8 cellular contexts compared by ENCODE assay signal in the genomic region with DNA sequence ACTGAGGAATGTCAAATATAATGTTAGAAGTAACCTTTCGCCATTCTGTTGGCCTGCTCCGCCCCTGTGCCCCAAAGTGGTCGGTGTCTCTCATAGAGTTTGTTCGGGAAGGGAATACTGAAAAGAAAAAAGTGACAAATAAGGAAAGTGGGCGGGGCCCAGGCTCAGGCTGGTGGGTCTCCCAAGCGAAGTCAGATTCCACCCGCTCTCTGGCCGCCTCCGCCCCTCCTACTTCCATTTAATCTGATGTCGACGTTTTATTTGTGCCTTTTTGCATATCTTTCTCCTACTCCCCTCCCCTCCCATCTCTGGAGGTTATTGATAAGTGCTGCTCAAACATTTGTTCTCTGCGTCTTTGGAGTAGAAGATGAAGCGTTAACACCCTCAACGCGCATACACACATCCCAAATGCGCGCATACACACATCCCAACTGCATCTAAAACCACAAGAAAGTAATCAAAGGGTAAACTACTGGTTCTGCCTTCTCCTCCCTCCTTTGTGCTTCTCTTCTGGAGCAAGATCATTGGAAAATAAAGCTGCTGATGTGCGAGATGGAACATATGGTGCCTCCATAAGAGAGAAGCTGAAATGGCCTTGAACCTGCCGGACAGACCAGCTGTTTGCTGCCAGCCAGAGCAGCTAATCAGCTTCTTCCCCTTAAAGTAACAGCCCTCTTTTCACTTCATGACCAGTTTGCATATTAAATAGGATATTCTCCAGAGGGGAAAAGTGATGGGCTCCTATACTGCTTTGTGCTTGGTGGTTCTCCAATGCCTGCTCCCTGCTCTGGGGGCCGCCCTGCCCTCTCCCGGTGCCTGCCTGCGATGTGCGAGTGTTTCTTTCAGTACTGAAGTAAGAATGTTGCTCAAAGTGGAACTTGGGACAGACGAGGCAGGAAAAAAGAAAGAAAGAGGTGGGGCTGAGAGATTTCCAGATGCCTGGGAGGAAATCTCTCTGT. TPM values are rescaled to one million over a fixed set of nuclear protein-coding genes. Genes with fewer than 3 reads are reported as not detected.
A peak's percentile ranks its signal among the peaks of the same experiment; 100 is the strongest.
DNase-seq lines count a peak whose midpoint lies in the region; ATAC-seq and TF ChIP-seq lines count a peak whose summit lies in the region.

No MANE protein-coding gene starts in this region.

- DNase-seq in H9 (peak; percentile 46), Peyer's patch (peak in 1 of 3 donors; percentile 68), medulla oblongata (ENCODE audit: extremely low spot score) (peak; percentile 50), testis (peak; percentile 85), D341Med (ENCODE audit: low spot score) (no peak), NOMO-1 (lab: John Stamatoyannopoulos, UW; ENCODE audit: unreplicated experiment in 2 of 2) (no peak)

- peaks cover 63% of the 10 kb centered on the region for H3K27me3 Mint-ChIP-seq in H9 (ENCODE audit: low read depth)

- H3K36me3 Mint-ChIP-seq in H9 (ENCODE audit: insufficient read depth in 1 of 3, low read depth in 3 of 3): peaks cover 0 to 7% (median 4%) of the 10 kb centered on the region in 3 experiments; a peak in 4 of 7 replicates

- H2BK15ac ChIP-seq in H9 (ENCODE audit: low read depth, low read length): no peak overlapping the region

- H3K56ac ChIP-seq in H9 (ENCODE audit: insufficient read length, low read depth, low read length): no peak overlapping the region

- H3K27ac ChIP-seq in H9 (ENCODE audit: insufficient read length, low read depth, low read length) (no peak overlapping the region), Peyer's patch (peak overlapping the region in 3 of 4 donors; percentile 70 to 84 (median 80)), ectodermal cell (ENCODE audit: insufficient read depth, low read depth, low read length, poor library complexity, severe bottlenecking) (no peak overlapping the region), testis (peak overlapping the region; percentile 87 to 88)

- WGBS in H9 (ENCODE audit: extremely low coverage, insufficient read length, low lambda C conversion rate): no CpG with 5 or more reads among the region's 24 CpGs
- WGBS in ectodermal cell, 2 experiments: 3 to 6% methylated on average over 20 to 24 of the region's 24 CpGs
- 0 to 1% methylated on average over 23 to 24 of the region's 24 CpGs for WGBS in testis, 2 donors

- no peaks in the 10 kb centered on the region for H3K79me1 ChIP-seq in H9 (ENCODE audit: insufficient read depth, low read depth, low read length, poor library complexity, severe bottlenecking)

- intact Hi-C loops in testis (cut with DNase I; ENCODE audit: low total_unique reads): loop anchor here (10.0 kb wide), 1 partner anchor 149 kb away; no protein-coding TSS in a partner anchor

- peak overlapping the region; percentile 92 for H3K4me2 ChIP-seq in H9 (ENCODE audit: insufficient read depth, insufficient read length, low read length)

- H2BK20ac ChIP-seq in H9 (ENCODE audit: low read depth, low read length, poor library complexity, severe bottlenecking): no peak overlapping the region

- peaks cover 40% of the 10 kb centered on the region; the same call in 1 of the 2 replicates for H3K27me3 ChIP-seq in H9 (ENCODE audit: insufficient read depth, low read length)
- H3K27me3 ChIP-seq in Peyer's patch: no peaks in the 10 kb centered on the region
- H3K27me3 ChIP-seq in ectodermal cell (ENCODE audit: control insufficient read depth, insufficient read depth, low read length, poor library complexity, severe bottlenecking): peaks cover 42% of the 10 kb centered on the region
- H3K27me3 ChIP-seq in testis: no peaks in the 10 kb centered on the region

- no peaks in the 10 kb centered on the region; the same call in 1 of the 2 replicates for H3K4me1 ChIP-seq in H9 (ENCODE audit: insufficient read depth, low read length)
- H3K4me1 ChIP-seq in Peyer's patch: peaks cover 0 to 5% (median 0%) of the 10 kb centered on the region in 4 donors
- H3K4me1 ChIP-seq in ectodermal cell (ENCODE audit: control insufficient read depth, insufficient read depth, low read length): no peaks in the 10 kb centered on the region
- H3K4me1 ChIP-seq in testis: no peaks in the 10 kb centered on the region

- peak overlapping the region; percentile 39 to 63 (median 54) for H3K4me3 ChIP-seq in Peyer's patch
- H3K4me3 ChIP-seq in ectodermal cell (ENCODE audit: insufficient read depth, low read depth, low read length): peak overlapping the region; percentile 18
- peak overlapping the region; percentile 59 to 74 for H3K4me3 ChIP-seq in testis

- no peak for ATAC-seq in GM18861 (IDR thresholded peaks at IDR 0.05; ENCODE audit: unreplicated experiment)

- TF ChIP-seq CTCF in H9 (conservative IDR thresholded peaks at IDR 0.05) (0 out of 3 replicates have a peak, but pooled peaks have one; percentile 17), Peyer's patch (IDR thresholded peaks at IDR 0.05) (no peak), testis (IDR thresholded peaks at IDR 0.05) (no peak)

- H3K36me3 ChIP-seq in Peyer's patch (no peaks in the 10 kb centered on the region), ectodermal cell (ENCODE audit: control insufficient read depth, insufficient read depth, low read length) (no peaks in the 10 kb centered on the region), testis (ENCODE audit: low read depth, missing control alignments) (no peaks in the 10 kb centered on the region)

- H4K91ac ChIP-seq in H9 (ENCODE audit: insufficient read length, low read depth, low read length): no peak overlapping the region

- peaks cover 15 to 17% of the 10 kb centered on the region in 2 experiments for H3K4me1 Mint-ChIP-seq in H9

- H3T11ph ChIP-seq in H9 (ENCODE audit: low read length): no peak overlapping the region

- H3K9ac ChIP-seq in H9 (ENCODE audit: extremely low read depth, insufficient read length, low read length): no peak overlapping the region

- H3K9me3 Mint-ChIP-seq in H9: peaks cover 36 to 53% of the 10 kb centered on the region in 2 experiments

- H2BK12ac ChIP-seq in H9 (ENCODE audit: insufficient read length, low read depth, low read length): no peak overlapping the region

- H2AK5ac ChIP-seq in H9 (ENCODE audit: insufficient read length, low read length): no peak overlapping the region

- no peak overlapping the region for H3K4ac ChIP-seq in H9 (ENCODE audit: low read depth, low read length)

- H3K18ac ChIP-seq in H9 (ENCODE audit: insufficient read length, low read depth, low read length): no peak overlapping the region

- H3K14ac ChIP-seq in H9 (ENCODE audit: insufficient read depth, low read length): no peak overlapping the region

- no peak overlapping the region for H4K5ac ChIP-seq in H9 (ENCODE audit: insufficient read length, low read depth, low read length)

- H3K23ac ChIP-seq in H9 (ENCODE audit: insufficient read length, low read depth, low read length): no peak overlapping the region

- no peak overlapping the region for H2AFZ ChIP-seq in H9 (ENCODE audit: low read length)

- no peak overlapping the region for H3K27ac Mint-ChIP-seq in H9

- no peaks in the 10 kb centered on the region for H3K79me2 ChIP-seq in H9 (ENCODE audit: insufficient read depth, low read length)

- no peaks in the 10 kb centered on the region for H4K20me1 ChIP-seq in H9 (ENCODE audit: control insufficient read depth, insufficient read depth, insufficient read length)

- H2BK5ac ChIP-seq in H9 (ENCODE audit: insufficient read length, low read length): no peak overlapping the region

- H3K9me3 ChIP-seq in H9 (ENCODE audit: control insufficient read depth, low read depth, low read length) (no peaks in the 10 kb centered on the region), Peyer's patch (peaks cover 0 to 3% (median 0%) of the 10 kb centered on the region in 4 donors), ectodermal cell (ENCODE audit: control insufficient read depth, low read length) (no peaks in the 10 kb centered on the region), testis (no peaks in the 10 kb centered on the region)

- TF ChIP-seq POLR2A in Peyer's patch (IDR thresholded peaks at IDR 0.05) (no peak), testis (IDR thresholded peaks at IDR 0.05) (no peak)

- H2BK120ac ChIP-seq in H9 (ENCODE audit: low read depth, low read length, poor library complexity, severe bottlenecking): no peak overlapping the region

- H3K4me3 Mint-ChIP-seq in H9: peak overlapping the region; percentile 52 to 78

- H3K23me2 ChIP-seq in H9 (ENCODE audit: insufficient read length, low read depth, low read length, poor library complexity, severe bottlenecking): peaks cover 32% of the 10 kb centered on the region

- no peak overlapping the region for H4K8ac ChIP-seq in H9 (replicated peaks; ENCODE audit: insufficient read length, low read depth, low read length)

RNA-seq across cellular contexts. Expression of a gene that starts 3.1 kb away (rescaled TPM):
- 0.48 and 0.53 TPM in 2 replicates for total RNA-seq in H9 (2021)
- total RNA-seq in Peyer's patch: 1 to 10 TPM in 1 of 4 donors, under 1 TPM in 3; 0.38 to 2.5 (median 0.75) TPM
- polyA plus RNA-seq in ectodermal cell (2013, experiment 1 of 4): 1.3 TPM
- 1.2 TPM for polyA plus RNA-seq in ectodermal cell (2013, experiment 2 of 4)
- 1.2 TPM for polyA plus RNA-seq in ectodermal cell (2013, experiment 3 of 4)
- polyA plus RNA-seq in ectodermal cell (2013, experiment 4 of 4): 1.6 TPM
- 10 to 100 TPM; 70.6 to 91.5 TPM for total RNA-seq in testis
- polyA plus RNA-seq in testis (ENCODE audit: insufficient read depth, low read depth, low replicate concordance): 31.3 TPM

Comparison
In these comparisons a context has a peak if more than half of its experiments do, and no peak if none do; other contexts are left out.
1. DNase-seq: peak in H9 (single experiment), medulla oblongata (single experiment) and testis (single experiment); none in D341Med (single experiment) and NOMO-1 (0 of 2).
2. H3K27ac ChIP-seq: peak in Peyer's patch (3 of 4) and testis (2 of 2); none in H9 (single experiment) and ectodermal cell (single experiment).
3. RNA of a gene that starts 3.1 kb away (total RNA-seq): 70.6 to 91.5 TPM in testis; 0.38 to 2.5 TPM in Peyer's patch and 0.48 to 0.53 TPM in H9; every median in the first group is over 10 times any median in the second.
4. Peak in every context shown above with its lines, with median percentiles within 50 percentile points of each other: H3K4me3 ChIP-seq.